25 cellular contexts compared by ENCODE assay signal in the genomic region with DNA sequence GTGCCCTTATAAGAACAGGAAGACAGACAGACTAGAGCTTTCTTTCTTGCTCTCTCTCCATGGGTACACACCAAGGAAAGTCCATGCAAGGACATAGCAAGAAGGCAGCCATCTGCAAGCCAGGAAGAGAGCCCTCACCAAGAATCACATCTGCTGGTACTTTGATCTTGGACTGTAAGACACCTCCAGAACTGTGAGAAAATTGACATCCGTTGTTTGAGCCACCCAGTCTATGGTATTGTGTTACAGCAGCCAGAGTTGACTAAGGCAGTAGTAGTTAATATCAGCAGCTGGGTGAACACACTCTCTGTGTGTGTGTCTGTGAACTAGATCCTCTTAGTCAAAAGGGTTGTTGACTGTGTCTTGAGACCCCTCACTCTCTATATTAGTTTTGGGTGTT.
"Had no signal": no experiment of that assay in that cellular context is flagged by ENCODE, and none has a peak within 500 bp of the region (broad histone marks: within the 10 kb centered on the region; RNA-seq: fewer than 3 reads in every experiment).

No MANE protein-coding gene starts in this region.

- H3K27me3 ChIP-seq: SJSA1 had no signal

- FAIRE-seq: RCC 7860 had no signal

- H3K27ac ChIP-seq: KMS-11, SJSA1 had no signal

- H3K9me3 Mint-ChIP-seq: activated CD8-positive, alpha-beta T cell treated with anti-CD3 and anti-CD28 coated beads for 36 hours; activated naive CD8-positive, alpha-beta T cell treated with anti-CD3 and anti-CD28 coated beads for 36 hours; activated T-cell treated with anti-CD3 and anti-CD28 coated beads, Interleukin-2, amount 50 U/mL, for 72 hours; activated T-helper 2 cell treated with anti-CD3 and anti-CD28 coated beads, Interferon-gamma antibody, Interleukin-2, Interleukin-4, amounts not matched to agents 10 μg/mL and 5 μg/mL and 100 μg/mL, durations not matched to agents 14 hours and 24 hours and 36 hours; T-helper 2 cell treated with Interferon-gamma antibody and Interleukin-4, amounts not matched to agents 5 μg/mL and 100 μg/mL, for 36 hours had no signal

- H3K27me3 Mint-ChIP-seq: activated CD8-positive, alpha-beta T cell treated with anti-CD3 and anti-CD28 coated beads for 36 hours; activated naive CD8-positive, alpha-beta T cell treated with anti-CD3 and anti-CD28 coated beads for 36 hours had no signal

- H3K4me3 ChIP-seq: SJSA1 had no signal

- DNase-seq: activated CD4-positive, alpha-beta T cell treated with anti-CD3 and anti-CD28 coated beads for 1 hour; activated CD4-positive, alpha-beta T cell treated with anti-CD3 and anti-CD28 coated beads, Interleukin-2, amount 50 U/mL, for 1 hour; activated CD8-positive, alpha-beta memory T cell treated with anti-CD3 and anti-CD28 coated beads, Interleukin-2, amount 50 U/mL, for 4 hours; activated CD8-positive, alpha-beta T cell treated with anti-CD3 and anti-CD28 coated beads for 36 hours; activated gamma-delta T cell treated with Interleukin-2 at 50 U/mL for 16 hours; activated naive CD4-positive, alpha-beta T cell treated with anti-CD3 and anti-CD28 coated beads, Interleukin-2, amount 10 ng/mL, durations not matched to agents 7 days and 5 days; activated naive CD8-positive, alpha-beta T cell treated with anti-CD3 and anti-CD28 coated beads for 36 hours; activated T-cell treated with anti-CD3 and anti-CD28 coated beads, Interleukin-2, amount 50 U/mL, for 72 hours; MM.1S; NCI-H1105; NCI-H1436; NCI-H1694 treated with DMSO at 0.1 percent for 48 hours; NCI-H2029 treated with DMSO at 0.1 percent for 48 hours; NCI-H345; NCI-H510A; NCI-H526 treated with DMSO at 0.1 percent for 48 hours; PC-3; SHP77; SW 1271 had no signal

- H3K9ac ChIP-seq: KMS-11 had no signal

- H3K27ac Mint-ChIP-seq: activated CD8-positive, alpha-beta T cell treated with anti-CD3 and anti-CD28 coated beads for 36 hours; activated naive CD4-positive, alpha-beta T cell treated with anti-CD3 and anti-CD28 coated beads, Interleukin-2, amount 10 ng/mL, durations not matched to agents 7 days and 5 days; activated naive CD8-positive, alpha-beta T cell treated with anti-CD3 and anti-CD28 coated beads for 36 hours; activated T-cell treated with anti-CD3 and anti-CD28 coated beads, Interleukin-2, amount 50 U/mL, for 72 hours; activated T-helper 2 cell treated with anti-CD3 and anti-CD28 coated beads, Interferon-gamma antibody, Interleukin-2, Interleukin-4, amounts not matched to agents 10 μg/mL and 5 μg/mL and 100 μg/mL, durations not matched to agents 14 hours and 24 hours and 36 hours; T-helper 2 cell treated with Interferon-gamma antibody and Interleukin-4, amounts not matched to agents 5 μg/mL and 100 μg/mL, for 36 hours had no signal

- H3K4me3 Mint-ChIP-seq: activated CD8-positive, alpha-beta T cell treated with anti-CD3 and anti-CD28 coated beads for 36 hours; activated naive CD4-positive, alpha-beta T cell treated with anti-CD3 and anti-CD28 coated beads, Interleukin-2, amount 10 ng/mL, durations not matched to agents 7 days and 5 days; activated naive CD8-positive, alpha-beta T cell treated with anti-CD3 and anti-CD28 coated beads for 36 hours; activated T-cell treated with anti-CD3 and anti-CD28 coated beads, Interleukin-2, amount 50 U/mL, for 72 hours; T-helper 2 cell treated with Interferon-gamma antibody and Interleukin-4, amounts not matched to agents 5 μg/mL and 100 μg/mL, for 36 hours had no signal

- H3K36me3 ChIP-seq: SJSA1 had no signal

- ATAC-seq: activated CD8-positive, alpha-beta T cell treated with anti-CD3 and anti-CD28 coated beads for 36 hours; activated T-cell treated with anti-CD3 and anti-CD28 coated beads, Interleukin-2, amount 50 U/mL, for 72 hours; PC-3; SK-N-SH treated with all-trans-retinoic acid at 6 μM for 48 hours had no signal

- H3K36me3 Mint-ChIP-seq: activated naive CD4-positive, alpha-beta T cell treated with anti-CD3 and anti-CD28 coated beads, Interleukin-2, amount 10 ng/mL, durations not matched to agents 7 days and 5 days; activated naive CD8-positive, alpha-beta T cell treated with anti-CD3 and anti-CD28 coated beads for 36 hours had no signal

- H3K4me2 ChIP-seq: KMS-11 had no signal

- H3K9me3 ChIP-seq: SJSA1 had no signal
